Comparison of ENCODE assay signal across 15 cellular contexts in the genomic region with DNA sequence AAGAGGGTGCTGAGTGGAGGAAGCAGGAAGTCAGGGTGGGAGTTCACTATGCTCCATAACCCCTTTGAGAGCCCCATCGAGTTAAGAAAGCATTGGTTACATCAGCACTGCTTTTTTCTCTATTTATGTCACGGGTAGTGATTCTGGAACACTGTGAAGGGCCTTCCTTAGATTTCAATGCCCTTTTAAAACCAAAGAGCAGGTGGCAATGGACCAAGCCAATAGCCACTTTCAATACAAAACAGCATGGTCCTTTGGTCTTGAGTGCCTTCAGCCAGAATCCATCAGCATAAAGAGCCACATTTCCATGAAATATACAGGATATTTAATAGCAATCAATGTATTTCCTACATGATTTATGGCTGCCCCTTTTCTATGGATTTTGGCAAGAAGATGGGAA.
DNase-seq lines count a peak whose midpoint lies in the region; TF ChIP-seq lines count a peak whose summit lies in the region.
"Had no signal": no experiment of that assay in that cellular context is flagged by ENCODE, and none has a peak within 500 bp of the region (broad histone marks: within the 10 kb centered on the region; RNA-seq: fewer than 3 reads in every experiment).

No MANE protein-coding gene starts in this region.

- no peak overlapping the region for H3K4me3 ChIP-seq in brain microvascular endothelial cell (ENCODE audit: low read depth, low read length)
- H3K4me3 ChIP-seq: GM12878, SJCRH30 had no signal

- in situ Hi-C loops in brain microvascular endothelial cell (cut with HindIII; ENCODE audit: low pct_ligation_motif_present, low sequenced_read_pairs): no loop called here

- no peaks in the 10 kb centered on the region for H3K27me3 ChIP-seq in brain microvascular endothelial cell (replicated peaks)

- no peaks in the 10 kb centered on the region for H3K36me3 ChIP-seq in brain microvascular endothelial cell (replicated peaks)
- H3K36me3 ChIP-seq: SJCRH30 had no signal

- H3K27ac ChIP-seq in brain microvascular endothelial cell: no peak overlapping the region
- H3K27ac ChIP-seq: SJCRH30 had no signal

- no peak for TF ChIP-seq CTCF in brain microvascular endothelial cell (IDR thresholded peaks at IDR 0.05; ENCODE audit: low read depth, low read length, missing control alignments)

- peak; percentile 1 for DNase-seq in NCI-H510A treated with DMSO at 0.1 percent for 48 hours (lab: John Stamatoyannopoulos, UW)
- no peak for DNase-seq in NCI-H510A (lab: John Stamatoyannopoulos, UW)
- DNase-seq in NCI-H187 (lab: John Stamatoyannopoulos, UW): peak; percentile 78 to 80
- peak; percentile 62 for DNase-seq in NCI-H345 (lab: John Stamatoyannopoulos, UW)
- peak; percentile 38 for DNase-seq in renal cortical epithelial cell (ENCODE audit: low read depth)
- DNase-seq in brain microvascular endothelial cell: no peak
- no peak for DNase-seq in T1000 (lab: John Stamatoyannopoulos, UW)
- no peak for DNase-seq in hypothalamus (lab: John Stamatoyannopoulos, UW)
- DNase-seq: EL, KBM-7, NCI-H1436, NCI-H2081 treated with DMSO at 0.1 percent for 48 hours, NCI-H446 treated with DMSO at 0.1 percent for 48 hours, SJCRH30 had no signal

Comparison
In these comparisons a context has a peak if more than half of its experiments do, and no peak if none do; other contexts are left out.
1. DNase-seq: peak in NCI-H510A treated with DMSO at 0.1 percent for 48 hours (single experiment), NCI-H187 (2 of 2), NCI-H345 (single experiment) and renal cortical epithelial cell (single experiment); none in NCI-H510A (single experiment), brain microvascular endothelial cell (single experiment), T1000 (single experiment) and hypothalamus (0 of 51).